ENCODE assay signal across 13 cellular contexts in genomic region chr20:36306557-36307411, GRCh38. TPM values are rescaled to one million over a fixed set of nuclear protein-coding genes. Genes with fewer than 3 reads are reported as not detected.
DNase-seq lines count a peak whose midpoint lies in the region; ATAC-seq and TF ChIP-seq lines count a peak whose summit lies in the region.
"Had no signal": no experiment of that assay in that cellular context is flagged by ENCODE, and none has a peak within 500 bp of the region (broad histone marks: within the 10 kb centered on the region; RNA-seq: fewer than 3 reads in every experiment).

No MANE protein-coding gene starts in this region.

- CTCF ChIA-PET in activated CD8-positive, alpha-beta memory T cell treated with anti-CD3 and anti-CD28 coated beads, Interleukin-2, amount 10 ng/mL, durations not matched to agents 7 days and 5 days (lab: Charles Lee), result no interaction called here
- CTCF ChIA-PET in WTC11 (lab: Charles Lee), result interaction anchor here (0.9 to 2.8 kb wide), 5 partner anchors 10 to 133 kb away, joined by 3 to 20 read pairs (median 8); no protein-coding TSS in a partner anchor

- H3K4me3 Mint-ChIP-seq in activated CD8-positive, alpha-beta memory T cell treated with anti-CD3 and anti-CD28 coated beads, Interleukin-2, amount 10 ng/mL, durations not matched to agents 7 days and 5 days, result no peak overlapping the region
- peak overlapping the region; percentile 69 for H3K4me3 Mint-ChIP-seq in WTC11
- H3K4me3 Mint-ChIP-seq in stimulated activated memory B cell treated with anti-CD40 and anti-IgM and Interleukin-4, amounts not matched to agents 10 μg/mL and 1 μg/mL and 100 μg/mL, for 72 hours, result peak overlapping the region; percentile 47
- H3K4me3 Mint-ChIP-seq in CD14-positive monocyte, result peak overlapping the region in 1 of 2 donors; percentile 43

- DNase-seq in activated CD8-positive, alpha-beta memory T cell treated with anti-CD3 and anti-CD28 coated beads, Interleukin-2, amount 10 ng/mL, durations not matched to agents 7 days and 5 days, result peak; percentile 34
- no peak for DNase-seq in activated CD8-positive, alpha-beta memory T cell treated with anti-CD3 and anti-CD28 coated beads, Interleukin-2, amount 50 U/mL, for 48 hours
- DNase-seq in WTC11 (ENCODE audit: low spot score) (no peak), iPS-NIHi11 (ENCODE audit: low spot score) (peak; percentile 59), NCI-H1092 (lab: John Stamatoyannopoulos, UW) (no peak), CD14-positive monocyte (ENCODE audit: low spot score) (no peak)
- no peak for DNase-seq in stimulated activated naive CD4-positive, alpha-beta T cell (lab: John Stamatoyannopoulos, UW)
- DNase-seq: activated naive CD4-positive, alpha-beta T cell treated with Interleukin-2 at 50 U/mL for 16 hours; GOT3; MG63; T-helper 9 cell had no signal

- peak; percentile 12 for ATAC-seq in activated CD8-positive, alpha-beta memory T cell treated with anti-CD3 and anti-CD28 coated beads, Interleukin-2, amount 10 ng/mL, durations not matched to agents 7 days and 5 days
- peak; percentile 14 for ATAC-seq in WTC11
- ATAC-seq in stimulated activated memory B cell treated with anti-CD40 and anti-IgM and Interleukin-4, amounts not matched to agents 10 μg/mL and 1 μg/mL and 100 μg/mL, for 72 hours, result no peak
- ATAC-seq: sciatic nerve had no signal

- POLR2A ChIA-PET in WTC11 (lab: Charles Lee), result interaction anchor here (0.5 to 1.1 kb wide), 3 partner anchors 26 to 231 kb away, joined by 4 to 6 read pairs (median 4); no protein-coding TSS in a partner anchor

- no peaks in the 10 kb centered on the region for H3K36me3 Mint-ChIP-seq in activated CD8-positive, alpha-beta memory T cell treated with anti-CD3 and anti-CD28 coated beads, Interleukin-2, amount 10 ng/mL, durations not matched to agents 7 days and 5 days
- H3K36me3 Mint-ChIP-seq in WTC11, result no peaks in the 10 kb centered on the region
- no peaks in the 10 kb centered on the region for H3K36me3 Mint-ChIP-seq in stimulated activated memory B cell treated with anti-CD40 and anti-IgM and Interleukin-4, amounts not matched to agents 10 μg/mL and 1 μg/mL and 100 μg/mL, for 72 hours
- peaks cover 0 to 2% of the 10 kb centered on the region in 2 donors for H3K36me3 Mint-ChIP-seq in CD14-positive monocyte

- H3K4me1 Mint-ChIP-seq in activated CD8-positive, alpha-beta memory T cell treated with anti-CD3 and anti-CD28 coated beads, Interleukin-2, amount 10 ng/mL, durations not matched to agents 7 days and 5 days, result peaks cover 2% of the 10 kb centered on the region
- H3K4me1 Mint-ChIP-seq in WTC11 (peaks cover 21% of the 10 kb centered on the region), CD14-positive monocyte (peaks cover 5% of the 10 kb centered on the region)
- peaks cover 4% of the 10 kb centered on the region for H3K4me1 Mint-ChIP-seq in stimulated activated memory B cell treated with anti-CD40 and anti-IgM and Interleukin-4, amounts not matched to agents 10 μg/mL and 1 μg/mL and 100 μg/mL, for 72 hours

- H3K9me3 Mint-ChIP-seq in activated CD8-positive, alpha-beta memory T cell treated with anti-CD3 and anti-CD28 coated beads, Interleukin-2, amount 10 ng/mL, durations not matched to agents 7 days and 5 days (ENCODE audit: low read depth), result no peaks in the 10 kb centered on the region
- H3K9me3 Mint-ChIP-seq in WTC11, result no peaks in the 10 kb centered on the region
- no peaks in the 10 kb centered on the region for H3K9me3 Mint-ChIP-seq in stimulated activated memory B cell treated with anti-CD40 and anti-IgM and Interleukin-4, amounts not matched to agents 10 μg/mL and 1 μg/mL and 100 μg/mL, for 72 hours
- peaks cover 0 to 20% (median 5%) of the 10 kb centered on the region in 7 donors for H3K9me3 Mint-ChIP-seq in CD14-positive monocyte

- H3K27ac Mint-ChIP-seq in activated CD8-positive, alpha-beta memory T cell treated with anti-CD3 and anti-CD28 coated beads, Interleukin-2, amount 10 ng/mL, durations not matched to agents 7 days and 5 days, result no peak overlapping the region
- H3K27ac Mint-ChIP-seq in WTC11 (no peak overlapping the region), CD14-positive monocyte (no peak overlapping the region)
- H3K27ac Mint-ChIP-seq in stimulated activated memory B cell treated with anti-CD40 and anti-IgM and Interleukin-4, amounts not matched to agents 10 μg/mL and 1 μg/mL and 100 μg/mL, for 72 hours, result no peak overlapping the region

- H3K27me3 Mint-ChIP-seq in activated CD8-positive, alpha-beta memory T cell treated with anti-CD3 and anti-CD28 coated beads, Interleukin-2, amount 10 ng/mL, durations not matched to agents 7 days and 5 days, result peaks cover 66% of the 10 kb centered on the region
- H3K27me3 Mint-ChIP-seq in WTC11 (ENCODE audit: low read depth), result peaks cover 43% of the 10 kb centered on the region
- peaks cover 86% of the 10 kb centered on the region for H3K27me3 Mint-ChIP-seq in stimulated activated memory B cell treated with anti-CD40 and anti-IgM and Interleukin-4, amounts not matched to agents 10 μg/mL and 1 μg/mL and 100 μg/mL, for 72 hours
- peaks cover 62 to 81% (median 66%) of the 10 kb centered on the region in 3 donors for H3K27me3 Mint-ChIP-seq in CD14-positive monocyte (ENCODE audit: low read depth in 3 of 3)

- intact Hi-C loops in CD14-positive monocyte (cut with micrococcal nuclease), result no loop called here

- TF ChIP-seq CTCF in WTC11 (IDR thresholded peaks at IDR 0.05) (no peak), CD14-positive monocyte (IDR thresholded peaks at IDR 0.05) (no peak)

TF ChIP-seq in WTC11, 78 proteins besides CTCF, POLR2A, EP300 and RAD21 (continues in another document):
- TF ChIP-seq SP1 (CRISPR knock-in tag; conservative IDR thresholded peaks at IDR 0.05) (no peak), ZNF423 (CRISPR knock-in tag; IDR thresholded peaks at IDR 0.05) (no peak), CBFB (CRISPR knock-in tag; IDR thresholded peaks at IDR 0.05; ENCODE audit: low read depth) (no peak), ESRRA (CRISPR knock-in tag; IDR thresholded peaks at IDR 0.05; ENCODE audit: borderline replicate concordance) (no peak), ZNF232 (CRISPR knock-in tag; IDR thresholded peaks at IDR 0.05) (no peak), MYBL2 (CRISPR knock-in tag; IDR thresholded peaks at IDR 0.05) (no peak), ZSCAN18 (CRISPR knock-in tag; IDR thresholded peaks at IDR 0.05) (no peak), ZNF138 (CRISPR knock-in tag; conservative IDR thresholded peaks at IDR 0.05) (no peak), OVOL2 (CRISPR knock-in tag; IDR thresholded peaks at IDR 0.05; ENCODE audit: borderline replicate concordance) (no peak), E2F1 (CRISPR knock-in tag; IDR thresholded peaks at IDR 0.05) (no peak), PREB (CRISPR knock-in tag; IDR thresholded peaks at IDR 0.05; ENCODE audit: borderline replicate concordance) (no peak)

RNA-seq across cellular contexts. Expression of gene DLGAP4, which starts 0.6 kb away (rescaled TPM):
- total RNA-seq in activated CD8-positive, alpha-beta memory T cell treated with anti-CD3 and anti-CD28 coated beads, Interleukin-2, amount 10 ng/mL, durations not matched to agents 7 days and 5 days, result 10 to 100 TPM; 18.8 to 19.6 TPM
- 52.6 to 54.6 TPM (median 54.6 TPM) in 3 replicates for total RNA-seq in WTC11 (2021)
- 10 to 100 TPM in 1 of 2 donors, 1 to 10 TPM in 1; 9.9 to 17.6 TPM for polyA plus RNA-seq in CD14-positive monocyte

Comparison
In these comparisons a context has a peak if more than half of its experiments do, and no peak if none do; other contexts are left out.
1. DNase-seq: peak in activated CD8-positive, alpha-beta memory T cell treated with anti-CD3 and anti-CD28 coated beads, Interleukin-2, amount 10 ng/mL, durations not matched to agents 7 days and 5 days (single experiment) and iPS-NIHi11 (single experiment); none in activated CD8-positive, alpha-beta memory T cell treated with anti-CD3 and anti-CD28 coated beads, Interleukin-2, amount 50 U/mL, for 48 hours (single experiment), WTC11 (single experiment), NCI-H1092 (single experiment), stimulated activated naive CD4-positive, alpha-beta T cell (0 of 6) and CD14-positive monocyte (single experiment).